Comparison of ENCODE assay signal across 8 cellular contexts in the genomic region with DNA sequence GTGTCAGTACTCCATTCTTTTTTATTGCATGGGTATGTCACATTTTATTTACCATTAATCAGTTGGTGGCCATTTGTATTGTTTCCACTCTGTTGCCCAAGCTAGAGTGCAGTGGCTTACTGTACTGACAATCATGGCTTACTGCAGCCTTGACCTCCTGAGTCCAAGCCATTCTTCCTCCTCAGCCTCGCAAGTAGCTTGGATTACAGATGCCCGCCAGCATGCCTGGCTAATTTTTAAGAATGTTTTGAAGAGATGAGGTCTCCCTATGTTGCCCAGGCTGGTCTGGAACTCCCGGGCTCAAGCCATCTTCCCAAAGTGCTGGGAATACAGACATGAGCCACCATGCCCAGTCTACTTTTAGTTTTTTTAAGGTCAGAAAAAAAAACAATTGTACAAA. TPM values are rescaled to one million over a fixed set of nuclear protein-coding genes. Genes with fewer than 3 reads are reported as not detected.
A peak's percentile ranks its signal among the peaks of the same experiment; 100 is the strongest.
DNase-seq lines count a peak whose midpoint lies in the region; ATAC-seq and TF ChIP-seq lines count a peak whose summit lies in the region.

No MANE protein-coding gene starts in this region.

- H3K4me1 Mint-ChIP-seq in WTC11: peaks cover 32% of the 10 kb centered on the region

- H3K36me3 ChIP-seq in heart right ventricle (peaks cover 0 to 6% (median 0%) of the 10 kb centered on the region in 9 donors), thoracic aorta (peaks cover 3% of the 10 kb centered on the region), HAP-1 (replicated peaks) (peaks cover 7% of the 10 kb centered on the region; the same call in 1 of the 2 replicates)

- H3K27ac Mint-ChIP-seq in WTC11: no peak overlapping the region

- H3K27ac ChIP-seq in heart right ventricle (peak overlapping the region in 2 of 10 donors; percentile 94 to 97), thoracic aorta (peak overlapping the region; percentile 94 to 99)

- intact Hi-C loops in heart right ventricle (cut with DNase I): loop anchor here in 2 of 10 donors (2.0 to 5.0 kb wide), 2 partner anchors 43 to 46 kb away; partner anchors contain the start of gene TIPRL (in 1 of the 2)
- intact Hi-C loops in Right ventricle myocardium inferior (cut with DNase I): loop anchor here (5.0 kb wide), 1 partner anchor 48 kb away; the partner anchor contains the start of gene TIPRL

- peaks cover 10% of the 10 kb centered on the region for H3K27me3 Mint-ChIP-seq in WTC11 (ENCODE audit: low read depth)

- peaks cover 22% of the 10 kb centered on the region for H3K9me3 Mint-ChIP-seq in WTC11

- TF ChIP-seq CTCF in heart right ventricle (IDR thresholded peaks at IDR 0.05) (no peak), WTC11 (IDR thresholded peaks at IDR 0.05) (no peak), thoracic aorta (IDR thresholded peaks at IDR 0.05) (no peak)

- in situ Hi-C loops in HAP-1 (cut with MboI; ENCODE audit: low sequenced_read_pairs): no loop called here

- H3K9me3 ChIP-seq in heart right ventricle: peaks cover 0 to 6% (median 0%) of the 10 kb centered on the region in 11 donors
- no peaks in the 10 kb centered on the region for H3K9me3 ChIP-seq in thoracic aorta
- H3K9me3 ChIP-seq in HAP-1: no peaks in the 10 kb centered on the region

- H3K27me3 ChIP-seq in heart right ventricle (peaks cover 0 to 6% (median 0%) of the 10 kb centered on the region in 7 donors), thoracic aorta (replicated peaks; ENCODE audit: insufficient read depth) (no peaks in the 10 kb centered on the region), HAP-1 (ENCODE audit: low read depth) (no peaks in the 10 kb centered on the region)

- POLR2A ChIA-PET in WTC11 (lab: Charles Lee): interaction anchor here (0.5 to 1.8 kb wide), 3 partner anchors 10 to 82 kb away, joined by 3 to 9 read pairs (median 7); no protein-coding TSS in a partner anchor

- ATAC-seq in heart right ventricle: no peak
- no peak for ATAC-seq in Right ventricle myocardium inferior
- no peak for ATAC-seq in WTC11
- ATAC-seq in thoracic aorta (ENCODE audit: insufficient number of reproducible peaks, low FRiP score, low read depth): no peak
- no peak for ATAC-seq in HG03135 (IDR thresholded peaks at IDR 0.05; ENCODE audit: unreplicated experiment)

- H3K4me3 Mint-ChIP-seq in WTC11: peak overlapping the region; percentile 90

- peaks cover 0 to 46% (median 34%) of the 10 kb centered on the region in 9 donors for H3K4me1 ChIP-seq in heart right ventricle
- H3K4me1 ChIP-seq in thoracic aorta (ENCODE audit: control insufficient read depth in 1 of 2, low read depth in 2 of 2): peaks cover 21 to 34% of the 10 kb centered on the region in 2 donors
- H3K4me1 ChIP-seq in HAP-1: peaks cover 13% of the 10 kb centered on the region

- WGBS in heart right ventricle, 2 donors: 90 to 95% methylated on average over 3 of the region's 3 CpGs

- H3K4me3 ChIP-seq in heart right ventricle: peak overlapping the region in 7 of 10 donors; percentile 87 to 99 (median 99)
- peak overlapping the region; percentile 95 for H3K4me3 ChIP-seq in thoracic aorta
- H3K4me3 ChIP-seq in HAP-1: no peak overlapping the region; the same call in 1 of the 2 replicates

- peaks cover 12% of the 10 kb centered on the region; the same call in 1 of the 2 replicates for H3K36me3 Mint-ChIP-seq in WTC11

- DNase-seq in heart right ventricle (no peak), Right ventricle myocardium inferior (ENCODE audit: missing footprints) (no peak), WTC11 (ENCODE audit: low spot score) (no peak), kidney tubule cell (ENCODE audit: low spot score) (peak; percentile 67), thoracic aorta (ENCODE audit: low spot score) (no peak), HAP-1 (ENCODE audit: low spot score in 2 of 2) (no peak), C1 segment of cervical spinal cord (lab: John Stamatoyannopoulos, UW) (no peak)

- CTCF ChIA-PET in WTC11 (lab: Charles Lee): interaction anchor here (0.6 to 3.5 kb wide), 6 partner anchors 10 to 631 kb away, joined by 3 to 39 read pairs (median 6); no protein-coding TSS in a partner anchor

TF ChIP-seq in WTC11, 78 proteins besides CTCF, POLR2A, EP300 and RAD21:
- no peak for TF ChIP-seq SP1 (CRISPR knock-in tag; conservative IDR thresholded peaks at IDR 0.05)

RNA-seq across cellular contexts. Expression of gene SFT2D2, which starts 0.8 kb away (rescaled TPM):
- 10 to 100 TPM; 10.7 to 34.8 (median 16.9) TPM for total RNA-seq in heart right ventricle
- 1 to 10 TPM; 2.8 to 3.1 TPM for polyA plus RNA-seq in heart right ventricle
- 16.9 TPM for total RNA-seq in Right ventricle myocardium inferior
- 23.2 to 28.1 TPM (median 25.2 TPM) in 3 replicates for total RNA-seq in WTC11 (2021)
- 100 to 1,000 TPM in 1 of 2 donors, 10 to 100 TPM in 1; 65.4 to 124 TPM for total RNA-seq in thoracic aorta

RNA-seq across cellular contexts. Expression of gene TIPRL, which starts 46.2 kb away (rescaled TPM):
- total RNA-seq in heart right ventricle (10 to 100 TPM; 25.0 to 37.5 (median 31.3) TPM), Right ventricle myocardium inferior (28.7 TPM), WTC11 (2021) (25.3 to 25.8 TPM (median 25.4 TPM) in 3 replicates), thoracic aorta (10 to 100 TPM; 18.5 to 22.9 TPM)
- 10 to 100 TPM in 1 of 2 donors, 1 to 10 TPM in 1; 9.6 to 21.6 TPM for polyA plus RNA-seq in heart right ventricle

RNA-seq across cellular contexts. Expression of gene TBX19, which starts 55.7 kb away (rescaled TPM):
- total RNA-seq in heart right ventricle (under 1 TPM; 0.21 to 0.56 (median 0.39) TPM), Right ventricle myocardium inferior (0.43 TPM), WTC11 (2021) (1.2 to 1.3 TPM (median 1.2 TPM) in 3 replicates), thoracic aorta (1 to 10 TPM; 8.4 to 9.9 TPM)
- polyA plus RNA-seq in heart right ventricle: under 1 TPM; 0.25 to 0.59 TPM
